Comparison of ENCODE assay signal across 12 cellular contexts in genomic region chr6:6885521-6886088, GRCh38.
A peak's percentile ranks its signal among the peaks of the same experiment; 100 is the strongest.
DNase-seq lines count a peak whose midpoint lies in the region; ATAC-seq, FAIRE-seq and TF ChIP-seq lines count a peak whose summit lies in the region.
"Had no signal": no experiment of that assay in that cellular context is flagged by ENCODE, and none has a peak within 500 bp of the region (broad histone marks: within the 10 kb centered on the region; RNA-seq: fewer than 3 reads in every experiment).

No MANE protein-coding gene starts in this region.

- no peak for TF ChIP-seq CTCF in activated CD8-positive, alpha-beta T cell treated with anti-CD3 and anti-CD28 coated beads for 36 hours (IDR thresholded peaks at IDR 0.05)
- TF ChIP-seq CTCF in mucosa of descending colon (IDR thresholded peaks at IDR 0.05) (no peak), nephron progenitor cell (IDR thresholded peaks at IDR 0.05) (no peak)

- H3K36me3 ChIP-seq in mucosa of descending colon (ENCODE audit: low read depth) (no peaks in the 10 kb centered on the region), urinary bladder (ENCODE audit: insufficient read depth) (no peaks in the 10 kb centered on the region)

- H3K4me1 ChIP-seq in mucosa of descending colon (ENCODE audit: low read depth), result peaks cover 5% of the 10 kb centered on the region
- no peaks in the 10 kb centered on the region for H3K4me1 ChIP-seq in urinary bladder (ENCODE audit: insufficient read depth)

- H3K9me3 Mint-ChIP-seq in activated CD8-positive, alpha-beta T cell treated with anti-CD3 and anti-CD28 coated beads for 36 hours, result no peaks in the 10 kb centered on the region
- H3K9me3 Mint-ChIP-seq in activated CD8-positive, alpha-beta T cell treated with anti-CD3 and anti-CD28 coated beads, Interleukin-2, amount 10 ng/mL, durations not matched to agents 7 days and 5 days (ENCODE audit: insufficient read depth), result no peaks in the 10 kb centered on the region
- H3K9me3 Mint-ChIP-seq in nephron progenitor cell, result no peaks in the 10 kb centered on the region
- H3K9me3 Mint-ChIP-seq: stimulated activated naive CD8-positive, alpha-beta T cell treated with anti-CD3 and anti-CD28 coated beads, Interleukin-15, Interleukin-2, amounts not matched to agents 100 ng/mL and 50 ng/mL, for 24 hours had no signal

- peak; percentile 17 for ATAC-seq in activated CD8-positive, alpha-beta T cell treated with anti-CD3 and anti-CD28 coated beads for 36 hours
- no peak for ATAC-seq in activated CD8-positive, alpha-beta T cell treated with anti-CD3 and anti-CD28 coated beads, Interleukin-2, amount 10 ng/mL, durations not matched to agents 7 days and 5 days
- peak; percentile 22 for ATAC-seq in mucosa of descending colon
- ATAC-seq: activated CD4-positive, alpha-beta T cell treated with anti-CD3 and anti-CD28 coated beads for 36 hours had no signal

- no peak for DNase-seq in activated CD8-positive, alpha-beta T cell treated with anti-CD3 and anti-CD28 coated beads for 36 hours
- no peak for DNase-seq in activated CD8-positive, alpha-beta T cell treated with anti-CD3 and anti-CD28 coated beads, Interleukin-2, amount 10 ng/mL, durations not matched to agents 7 days and 5 days
- DNase-seq in erythroblast (lab: John Stamatoyannopoulos, UW), result peak; percentile 83 to 86
- DNase-seq in mucosa of descending colon, result peak; percentile 38 to 79 (median 41)
- DNase-seq in GM12892 (ENCODE audit: insufficient read length), result no peak
- no peak for DNase-seq in DMS79 treated with DMSO at 0.1 percent for 48 hours (lab: John Stamatoyannopoulos, UW)
- no peak for DNase-seq in nephron progenitor cell
- DNase-seq: activated CD4-positive, alpha-beta T cell treated with anti-CD3 and anti-CD28 coated beads for 36 hours; HCEC 1CT had no signal

- no peaks in the 10 kb centered on the region for H3K9me3 ChIP-seq in mucosa of descending colon

- CTCF ChIA-PET in activated CD8-positive, alpha-beta T cell treated with anti-CD3 and anti-CD28 coated beads for 36 hours (lab: Charles Lee), result no interaction called here
- CTCF ChIA-PET in activated CD8-positive, alpha-beta T cell treated with anti-CD3 and anti-CD28 coated beads, Interleukin-2, amount 10 ng/mL, durations not matched to agents 7 days and 5 days (lab: Charles Lee), result no interaction called here

- H3K4me3 ChIP-seq in mucosa of descending colon, result no peak overlapping the region
- no peak overlapping the region for H3K4me3 ChIP-seq in urinary bladder (ENCODE audit: low read depth, low read length)

- no peak overlapping the region for H3K4me3 Mint-ChIP-seq in activated CD8-positive, alpha-beta T cell treated with anti-CD3 and anti-CD28 coated beads for 36 hours
- H3K4me3 Mint-ChIP-seq in activated CD8-positive, alpha-beta T cell treated with anti-CD3 and anti-CD28 coated beads, Interleukin-2, amount 10 ng/mL, durations not matched to agents 7 days and 5 days, result no peak overlapping the region
- no peak overlapping the region for H3K4me3 Mint-ChIP-seq in nephron progenitor cell
- H3K4me3 Mint-ChIP-seq: activated CD4-positive, alpha-beta T cell treated with anti-CD3 and anti-CD28 coated beads for 36 hours; brain; stimulated activated naive CD8-positive, alpha-beta T cell treated with anti-CD3 and anti-CD28 coated beads, Interleukin-15, Interleukin-2, amounts not matched to agents 100 ng/mL and 50 ng/mL, for 24 hours had no signal

- no peak overlapping the region for H3K27ac Mint-ChIP-seq in activated CD8-positive, alpha-beta T cell treated with anti-CD3 and anti-CD28 coated beads for 36 hours
- H3K27ac Mint-ChIP-seq in activated CD8-positive, alpha-beta T cell treated with anti-CD3 and anti-CD28 coated beads, Interleukin-2, amount 10 ng/mL, durations not matched to agents 7 days and 5 days, result no peak overlapping the region
- no peak overlapping the region for H3K27ac Mint-ChIP-seq in nephron progenitor cell
- H3K27ac Mint-ChIP-seq: activated CD4-positive, alpha-beta T cell treated with anti-CD3 and anti-CD28 coated beads for 36 hours; stimulated activated naive CD8-positive, alpha-beta T cell treated with anti-CD3 and anti-CD28 coated beads, Interleukin-15, Interleukin-2, amounts not matched to agents 100 ng/mL and 50 ng/mL, for 24 hours had no signal

- POLR2A ChIA-PET in activated CD8-positive, alpha-beta T cell treated with anti-CD3 and anti-CD28 coated beads for 36 hours (lab: Charles Lee), result no interaction called here
- POLR2A ChIA-PET in activated CD8-positive, alpha-beta T cell treated with anti-CD3 and anti-CD28 coated beads, Interleukin-2, amount 10 ng/mL, durations not matched to agents 7 days and 5 days (lab: Charles Lee), result no interaction called here

- H3K27me3 Mint-ChIP-seq in activated CD8-positive, alpha-beta T cell treated with anti-CD3 and anti-CD28 coated beads for 36 hours, result no peaks in the 10 kb centered on the region
- H3K27me3 Mint-ChIP-seq in activated CD8-positive, alpha-beta T cell treated with anti-CD3 and anti-CD28 coated beads, Interleukin-2, amount 10 ng/mL, durations not matched to agents 7 days and 5 days (ENCODE audit: low read depth), result no peaks in the 10 kb centered on the region
- peaks cover 8% of the 10 kb centered on the region for H3K27me3 Mint-ChIP-seq in nephron progenitor cell (ENCODE audit: low read depth, poor library complexity)
- H3K27me3 Mint-ChIP-seq: activated CD4-positive, alpha-beta T cell treated with anti-CD3 and anti-CD28 coated beads for 36 hours; brain; stimulated activated naive CD8-positive, alpha-beta T cell treated with anti-CD3 and anti-CD28 coated beads, Interleukin-15, Interleukin-2, amounts not matched to agents 100 ng/mL and 50 ng/mL, for 24 hours had no signal

- H3K27ac ChIP-seq in urinary bladder (ENCODE audit: low read depth), result peak overlapping the region; percentile 33

- WGBS in urinary bladder, result 78% methylated on average over 15 of the region's 15 CpGs

- no peaks in the 10 kb centered on the region for H3K36me3 Mint-ChIP-seq in activated CD8-positive, alpha-beta T cell treated with anti-CD3 and anti-CD28 coated beads for 36 hours (ENCODE audit: low read depth)
- H3K36me3 Mint-ChIP-seq in activated CD8-positive, alpha-beta T cell treated with anti-CD3 and anti-CD28 coated beads, Interleukin-2, amount 10 ng/mL, durations not matched to agents 7 days and 5 days (ENCODE audit: low read depth), result no peaks in the 10 kb centered on the region
- no peaks in the 10 kb centered on the region for H3K36me3 Mint-ChIP-seq in nephron progenitor cell (ENCODE audit: low read depth)
- H3K36me3 Mint-ChIP-seq: brain had no signal

- no peak for TF ChIP-seq POLR2A in erythroblast (IDR thresholded peaks at IDR 0.05; ENCODE audit: low read length)
- TF ChIP-seq POLR2A in GM12892 (IDR thresholded peaks at IDR 0.05; ENCODE audit: low read depth, low read length), result no peak

- no peak for FAIRE-seq in GM12892 (lab: Jason Lieb, UNC)

- intact Hi-C loops in activated CD8-positive, alpha-beta T cell treated with anti-CD3 and anti-CD28 coated beads for 36 hours (cut with micrococcal nuclease), result no loop called here
- intact Hi-C loops in mucosa of descending colon (cut with DNase I, micrococcal nuclease), result no loop called here

- peaks cover 2% of the 10 kb centered on the region for H3K4me1 Mint-ChIP-seq in activated CD8-positive, alpha-beta T cell treated with anti-CD3 and anti-CD28 coated beads for 36 hours (ENCODE audit: low read depth)
- H3K4me1 Mint-ChIP-seq in activated CD8-positive, alpha-beta T cell treated with anti-CD3 and anti-CD28 coated beads, Interleukin-2, amount 10 ng/mL, durations not matched to agents 7 days and 5 days (ENCODE audit: low read depth), result peaks cover 7% of the 10 kb centered on the region
- H3K4me1 Mint-ChIP-seq in nephron progenitor cell, result peaks cover 57% of the 10 kb centered on the region
- H3K4me1 Mint-ChIP-seq: activated CD4-positive, alpha-beta T cell treated with anti-CD3 and anti-CD28 coated beads for 36 hours had no signal

Comparison
In these comparisons a context has a peak if more than half of its experiments do, and no peak if none do; other contexts are left out.
1. DNase-seq: peak in erythroblast (2 of 2) and mucosa of descending colon (3 of 3); none in activated CD8-positive, alpha-beta T cell treated with anti-CD3 and anti-CD28 coated beads for 36 hours (single experiment), activated CD8-positive, alpha-beta T cell treated with anti-CD3 and anti-CD28 coated beads, Interleukin-2, amount 10 ng/mL, durations not matched to agents 7 days and 5 days (single experiment), GM12892 (single experiment), DMS79 treated with DMSO at 0.1 percent for 48 hours (single experiment) and nephron progenitor cell (single experiment).